In the genomic region with DNA sequence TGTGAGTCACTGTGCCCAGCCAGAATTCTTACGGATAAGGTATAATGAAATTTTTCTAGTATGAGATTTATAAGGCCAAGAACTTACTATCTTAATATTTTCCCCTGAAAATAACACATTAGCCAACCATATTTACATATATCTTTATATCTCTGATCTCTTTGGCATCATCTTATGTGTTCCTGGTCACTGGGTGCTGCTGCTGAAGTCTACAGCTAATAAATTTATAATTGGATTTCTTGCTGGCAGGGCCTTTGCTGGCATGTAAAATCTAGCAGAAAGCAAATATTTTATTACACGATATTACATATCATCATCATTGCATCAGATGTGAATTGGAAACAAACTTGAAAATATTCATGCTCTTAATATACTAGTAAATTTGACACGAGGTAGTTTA, we compare ENCODE assay signal across 17 cellular contexts.
A peak's percentile ranks its signal among the peaks of the same experiment; 100 is the strongest.
DNase-seq lines count a peak whose midpoint lies in the region; ATAC-seq and TF ChIP-seq lines count a peak whose summit lies in the region.
"Had no signal": no experiment of that assay in that cellular context is flagged by ENCODE, and none has a peak within 500 bp of the region (broad histone marks: within the 10 kb centered on the region; RNA-seq: fewer than 3 reads in every experiment).

No MANE protein-coding gene starts in this region.

- intact Hi-C loops in sciatic nerve (cut with DNase I): no loop called here

- no peak overlapping the region for H3K4me3 ChIP-seq in LNCaP clone FGC (ENCODE audit: low read depth, low read length)
- H3K4me3 ChIP-seq: BLaER1 had no signal

- H3K27ac ChIP-seq in C4-2B: peak overlapping the region; percentile 29; the same call in 1 of the 2 replicates
- peak overlapping the region; percentile 81 for H3K27ac ChIP-seq in VCaP
- H3K27ac ChIP-seq: BLaER1 had no signal

- no peak for TF ChIP-seq CTCF in C4-2B (conservative IDR thresholded peaks at IDR 0.05)
- no peak for TF ChIP-seq CTCF in LNCaP clone FGC (IDR thresholded peaks at IDR 0.05; ENCODE audit: control insufficient read depth, extremely low read depth, insufficient read depth)
- no peak for TF ChIP-seq CTCF in VCaP (conservative IDR thresholded peaks at IDR 0.05)

- DNase-seq in LNCaP clone FGC (ENCODE audit: low read depth): peak; percentile 97
- DNase-seq in sciatic nerve (ENCODE audit: low spot score): no peak
- DNase-seq: 8988T; ACHN; BE2C; C1 segment of cervical spinal cord; Caco-2; Calu3; CD4-positive, alpha-beta T cell; CD8-positive, alpha-beta T cell; DMS79 treated with DMSO at 0.1 percent for 48 hours; GF-D8 had no signal

- ATAC-seq in HG02938 (IDR thresholded peaks at IDR 0.05; ENCODE audit: unreplicated experiment) (no peak), GM18498 (IDR thresholded peaks at IDR 0.05; ENCODE audit: unreplicated experiment) (no peak), sciatic nerve (no peak)
- ATAC-seq: CD8-positive, alpha-beta T cell had no signal
